ENCODE assay signal across 1 cellular context in the genomic region with DNA sequence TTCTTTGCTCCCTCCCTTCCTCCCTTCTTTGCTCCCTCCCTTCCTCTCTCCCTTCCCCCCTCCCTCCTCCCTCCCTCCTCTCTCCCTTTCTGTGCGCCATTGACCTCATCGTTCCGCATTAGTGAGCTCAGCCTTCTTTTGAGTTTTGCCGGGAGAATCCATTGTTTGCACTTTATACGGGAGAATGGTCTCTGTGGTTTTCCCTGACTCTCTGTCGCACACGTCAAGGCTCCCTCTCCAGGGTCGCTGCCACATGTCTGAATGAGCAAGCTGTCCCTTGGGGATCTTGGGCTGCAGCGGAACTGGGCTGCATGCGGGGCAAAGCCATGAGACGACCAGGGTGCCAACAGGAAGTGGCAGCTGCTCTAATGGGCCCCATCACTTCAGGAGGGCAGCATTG.
TF ChIP-seq lines count a peak whose summit lies in the region.

No MANE protein-coding gene starts in this region.

TF ChIP-seq in H1, 55 proteins besides CTCF, POLR2A, EP300 and RAD21 (continued from another document):
- TF ChIP-seq, protein P1, sequence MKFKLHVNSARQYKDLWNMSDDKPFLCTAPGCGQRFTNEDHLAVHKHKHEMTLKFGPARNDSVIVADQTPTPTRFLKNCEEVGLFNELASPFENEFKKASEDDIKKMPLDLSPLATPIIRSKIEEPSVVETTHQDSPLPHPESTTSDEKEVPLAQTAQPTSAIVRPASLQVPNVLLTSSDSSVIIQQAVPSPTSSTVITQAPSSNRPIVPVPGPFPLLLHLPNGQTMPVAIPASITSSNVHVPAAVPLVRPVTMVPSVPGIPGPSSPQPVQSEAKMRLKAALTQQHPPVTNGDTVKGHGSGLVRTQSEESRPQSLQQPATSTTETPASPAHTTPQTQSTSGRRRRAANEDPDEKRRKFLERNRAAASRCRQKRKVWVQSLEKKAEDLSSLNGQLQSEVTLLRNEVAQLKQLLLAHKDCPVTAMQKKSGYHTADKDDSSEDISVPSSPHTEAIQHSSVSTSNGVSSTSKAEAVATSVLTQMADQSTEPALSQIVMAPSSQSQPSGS (IDR thresholded peaks at IDR 0.05; ENCODE audit: low read length) = no peak
- TF ChIP-seq KDM1A (IDR thresholded peaks at IDR 0.05; ENCODE audit: borderline replicate concordance, low read length) = no peak
